In the genomic region with DNA sequence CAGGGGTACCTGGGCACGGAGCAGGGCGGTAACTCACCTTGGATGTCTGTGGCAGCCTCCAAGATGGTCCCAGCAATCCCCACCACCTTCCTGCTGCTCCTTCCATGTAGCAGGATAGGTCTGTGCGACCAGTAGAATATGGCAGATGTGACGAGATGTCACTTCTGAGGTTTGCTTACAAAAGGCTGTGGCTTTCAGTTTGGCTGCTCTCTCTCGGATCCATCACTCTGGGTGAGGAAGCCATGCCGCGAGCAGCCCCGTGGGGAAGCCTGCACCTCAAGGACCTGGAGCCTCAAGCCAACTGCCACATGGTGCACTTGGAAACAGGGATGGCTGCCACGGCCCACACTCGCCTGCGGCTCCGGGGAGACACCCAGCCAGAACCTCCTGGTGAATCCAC, we compare ENCODE assay signal across 2 cellular contexts.
TF ChIP-seq lines count a peak whose summit lies in the region.

No MANE protein-coding gene starts in this region.

TF ChIP-seq in HepG2, 621 proteins besides CTCF, POLR2A, EP300 and RAD21:
- no peak for TF ChIP-seq SETDB1 (CRISPR knock-in tag; IDR thresholded peaks at IDR 0.05; ENCODE audit: borderline replicate concordance)
- TF ChIP-seq, protein P1, sequence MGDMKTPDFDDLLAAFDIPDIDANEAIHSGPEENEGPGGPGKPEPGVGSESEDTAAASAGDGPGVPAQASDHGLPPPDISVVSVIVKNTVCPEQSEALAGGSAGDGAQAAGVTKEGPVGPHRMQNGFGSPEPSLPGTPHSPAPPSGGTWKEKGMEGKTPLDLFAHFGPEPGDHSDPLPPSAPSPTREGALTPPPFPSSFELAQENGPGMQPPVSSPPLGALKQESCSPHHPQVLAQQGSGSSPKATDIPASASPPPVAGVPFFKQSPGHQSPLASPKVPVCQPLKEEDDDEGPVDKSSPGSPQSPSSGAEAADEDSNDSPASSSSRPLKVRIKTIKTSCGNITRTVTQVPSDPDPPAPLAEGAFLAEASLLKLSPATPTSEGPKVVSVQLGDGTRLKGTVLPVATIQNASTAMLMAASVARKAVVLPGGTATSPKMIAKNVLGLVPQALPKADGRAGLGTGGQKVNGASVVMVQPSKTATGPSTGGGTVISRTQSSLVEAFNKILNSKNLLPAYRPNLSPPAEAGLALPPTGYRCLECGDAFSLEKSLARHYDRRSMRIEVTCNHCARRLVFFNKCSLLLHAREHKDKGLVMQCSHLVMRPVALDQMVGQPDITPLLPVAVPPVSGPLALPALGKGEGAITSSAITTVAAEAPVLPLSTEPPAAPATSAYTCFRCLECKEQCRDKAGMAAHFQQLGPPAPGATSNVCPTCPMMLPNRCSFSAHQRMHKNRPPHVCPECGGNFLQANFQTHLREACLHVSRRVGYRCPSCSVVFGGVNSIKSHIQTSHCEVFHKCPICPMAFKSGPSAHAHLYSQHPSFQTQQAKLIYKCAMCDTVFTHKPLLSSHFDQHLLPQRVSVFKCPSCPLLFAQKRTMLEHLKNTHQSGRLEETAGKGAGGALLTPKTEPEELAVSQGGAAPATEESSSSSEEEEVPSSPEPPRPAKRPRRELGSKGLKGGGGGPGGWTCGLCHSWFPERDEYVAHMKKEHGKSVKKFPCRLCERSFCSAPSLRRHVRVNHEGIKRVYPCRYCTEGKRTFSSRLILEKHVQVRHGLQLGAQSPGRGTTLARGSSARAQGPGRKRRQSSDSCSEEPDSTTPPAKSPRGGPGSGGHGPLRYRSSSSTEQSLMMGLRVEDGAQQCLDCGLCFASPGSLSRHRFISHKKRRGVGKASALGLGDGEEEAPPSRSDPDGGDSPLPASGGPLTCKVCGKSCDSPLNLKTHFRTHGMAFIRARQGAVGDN (CRISPR knock-in tag; IDR thresholded peaks at IDR 0.05): 0 out of 2 replicates have a peak, but pooled peaks have one; percentile 13

TF ChIP-seq in H1, 55 proteins besides CTCF, POLR2A, EP300 and RAD21:
- TF ChIP-seq NANOG (IDR thresholded peaks at IDR 0.05; ENCODE audit: insufficient read depth, low read depth, low read length, poor library complexity, severe bottlenecking) (no peak), POU5F1 (IDR thresholded peaks at IDR 0.05; ENCODE audit: low read depth, low read length) (no peak), SIRT6 (IDR thresholded peaks at IDR 0.05; ENCODE audit: low read length) (no peak), RNF2 (IDR thresholded peaks at IDR 0.05; ENCODE audit: borderline replicate concordance, low read depth, low read length, missing control alignments, poor library complexity, severe bottlenecking) (no peak), CEBPB (IDR thresholded peaks at IDR 0.05; ENCODE audit: low read depth, low read length) (no peak), EZH2 (IDR thresholded peaks at IDR 0.05; ENCODE audit: low read depth, low read length, severe bottlenecking) (no peak)
- TF ChIP-seq, protein P2, sequence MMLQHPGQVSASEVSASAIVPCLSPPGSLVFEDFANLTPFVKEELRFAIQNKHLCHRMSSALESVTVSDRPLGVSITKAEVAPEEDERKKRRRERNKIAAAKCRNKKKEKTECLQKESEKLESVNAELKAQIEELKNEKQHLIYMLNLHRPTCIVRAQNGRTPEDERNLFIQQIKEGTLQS (IDR thresholded peaks at IDR 0.05; ENCODE audit: insufficient read depth, low read depth, low read length): no peak
TF ChIP-seq in H1: peak in this region for 0.
